Comparison of ENCODE assay signal across 9 cellular contexts in genomic region chr12:129115558-129115957, GRCh38.
"Had no signal": no experiment of that assay in that cellular context is flagged by ENCODE, and none has a peak within 500 bp of the region (broad histone marks: within the 10 kb centered on the region; RNA-seq: fewer than 3 reads in every experiment).

No MANE protein-coding gene starts in this region.

- H3K9me3 Mint-ChIP-seq: H9 had no signal

- H3K4me2 ChIP-seq: GM23338, KMS-11 had no signal

- DNase-seq: H9, HCEC 1CT, KBM-7 had no signal

- ATAC-seq: GM23338 had no signal

- H3K4me3 Mint-ChIP-seq: GM23338, H9, IgD-negative memory B cell had no signal

- FAIRE-seq: H1, H54, HTR-8/SVneo had no signal

- H3K27ac ChIP-seq: KMS-11 had no signal

- H3K4me3 ChIP-seq: GM23338 had no signal

- H2AFZ ChIP-seq: GM23338 had no signal

- H3K9ac ChIP-seq: KMS-11 had no signal

- H3K4me1 Mint-ChIP-seq: GM23338, H9, IgD-negative memory B cell had no signal

- H3K27ac Mint-ChIP-seq: GM23338, H9, IgD-negative memory B cell had no signal
